Comparison of ENCODE assay signal across 2 cellular contexts in genomic region chr14:103869406-103870143, GRCh38.
TF ChIP-seq lines count a peak whose summit lies in the region.

No MANE protein-coding gene starts in this region.

TF ChIP-seq in SK-N-SH, 30 proteins besides CTCF, POLR2A, EP300 and RAD21 (continued from another document):
- no peak for TF ChIP-seq REST (IDR thresholded peaks at IDR 0.05; ENCODE audit: low read depth, low read length)
- TF ChIP-seq ELF1 (IDR thresholded peaks at IDR 0.05), result no peak
- no peak for TF ChIP-seq MAX (IDR thresholded peaks at IDR 0.05; ENCODE audit: low read depth)
- TF ChIP-seq FOSL2 (IDR thresholded peaks at IDR 0.05; ENCODE audit: borderline replicate concordance, low read depth), result no peak
- TF ChIP-seq USF2 (IDR thresholded peaks at IDR 0.05; ENCODE audit: borderline replicate concordance, low read depth, low read length), result no peak
- TF ChIP-seq GABPA (IDR thresholded peaks at IDR 0.05; ENCODE audit: low read depth), result no peak
- TF ChIP-seq NFIC (IDR thresholded peaks at IDR 0.05; ENCODE audit: borderline replicate concordance), result no peak
- no peak for TF ChIP-seq CHD2 (IDR thresholded peaks at IDR 0.05; ENCODE audit: low read length, partially characterized antibody)
- TF ChIP-seq USF1 (IDR thresholded peaks at IDR 0.05; ENCODE audit: borderline replicate concordance, low read depth), result no peak
- no peak for TF ChIP-seq JUND (IDR thresholded peaks at IDR 0.05)
- TF ChIP-seq RXRA (IDR thresholded peaks at IDR 0.05; ENCODE audit: borderline replicate concordance, low read depth), result no peak
- TF ChIP-seq MXI1 (IDR thresholded peaks at IDR 0.05; ENCODE audit: low read depth, low read length), result no peak
- TF ChIP-seq TEAD4 (IDR thresholded peaks at IDR 0.05; ENCODE audit: borderline replicate concordance, insufficient read depth), result no peak
- no peak for TF ChIP-seq PBX3 (IDR thresholded peaks at IDR 0.05)
- TF ChIP-seq EZH2phosphoT487 (IDR thresholded peaks at IDR 0.05; ENCODE audit: borderline replicate concordance, low read depth), result no peak

TF ChIP-seq in SK-N-SH treated with all-trans-retinoic acid at 6 μM for 48 hours, 23 proteins besides CTCF, POLR2A, EP300 and RAD21 (continued from another document):
- TF ChIP-seq ZNF8 (CRISPR knock-in tag; IDR thresholded peaks at IDR 0.05), result no peak
- TF ChIP-seq GLIS3 (CRISPR knock-in tag; IDR thresholded peaks at IDR 0.05), result no peak
- TF ChIP-seq CREB5 (CRISPR knock-in tag; IDR thresholded peaks at IDR 0.05; ENCODE audit: low read depth), result no peak
- TF ChIP-seq ISL1 (CRISPR knock-in tag; IDR thresholded peaks at IDR 0.05), result no peak
- TF ChIP-seq BACH2 (CRISPR knock-in tag; IDR thresholded peaks at IDR 0.05; ENCODE audit: borderline replicate concordance), result no peak
- no peak for TF ChIP-seq RARB (CRISPR knock-in tag; IDR thresholded peaks at IDR 0.05)
- TF ChIP-seq SNAI2 (CRISPR knock-in tag; IDR thresholded peaks at IDR 0.05), result no peak
- no peak for TF ChIP-seq ZC3H10 (CRISPR knock-in tag; IDR thresholded peaks at IDR 0.05)
- no peak for TF ChIP-seq POU6F1 (CRISPR knock-in tag; IDR thresholded peaks at IDR 0.05; ENCODE audit: borderline replicate concordance, low read depth)
- TF ChIP-seq TOX (CRISPR knock-in tag; IDR thresholded peaks at IDR 0.05; ENCODE audit: borderline replicate concordance), result no peak
- no peak for TF ChIP-seq ZFP30 (CRISPR knock-in tag; IDR thresholded peaks at IDR 0.05)
- TF ChIP-seq ARNTL (CRISPR knock-in tag; IDR thresholded peaks at IDR 0.05; ENCODE audit: borderline replicate concordance, low read depth), result no peak
- no peak for TF ChIP-seq CSDC2 (CRISPR knock-in tag; IDR thresholded peaks at IDR 0.05)
- no peak for TF ChIP-seq PATZ1 (CRISPR knock-in tag; IDR thresholded peaks at IDR 0.05; ENCODE audit: borderline replicate concordance)
- TF ChIP-seq CSRNP3 (CRISPR knock-in tag; IDR thresholded peaks at IDR 0.05), result no peak
